In the genomic region with DNA sequence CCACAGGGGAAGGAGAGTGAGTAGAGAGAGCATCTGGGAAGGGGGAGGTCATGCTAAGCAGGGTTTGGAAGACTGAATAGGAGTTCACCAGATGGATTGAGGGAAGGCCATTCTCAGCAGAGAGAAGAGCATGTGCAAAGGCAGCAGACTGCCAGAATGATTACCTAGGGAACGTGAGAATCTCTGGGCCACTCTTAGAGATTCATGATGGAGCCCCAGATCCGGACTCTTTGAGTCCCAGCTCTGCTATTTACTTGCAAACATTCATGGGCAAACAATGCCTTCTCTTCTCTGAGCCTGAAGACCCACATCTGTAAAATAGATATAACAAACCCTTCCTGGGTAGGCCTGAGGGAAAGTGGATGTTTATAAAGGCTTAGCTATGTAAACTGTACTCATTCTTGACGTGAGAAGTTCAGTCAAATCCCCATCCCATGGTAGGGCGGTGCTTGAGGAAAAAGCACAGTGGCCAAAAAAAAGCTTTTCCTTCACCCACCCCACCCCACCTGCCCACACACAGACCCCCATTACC, we compare ENCODE assay signal across 15 cellular contexts. TPM values are rescaled to one million over a fixed set of nuclear protein-coding genes. Genes with fewer than 3 reads are reported as not detected.
A peak's percentile ranks its signal among the peaks of the same experiment; 100 is the strongest.
DNase-seq lines count a peak whose midpoint lies in the region; ATAC-seq and TF ChIP-seq lines count a peak whose summit lies in the region.
"Had no signal": no experiment of that assay in that cellular context is flagged by ENCODE, and none has a peak within 500 bp of the region (broad histone marks: within the 10 kb centered on the region; RNA-seq: fewer than 3 reads in every experiment).

No MANE protein-coding gene starts in this region.

- peaks cover 59% of the 10 kb centered on the region for H3K4me1 Mint-ChIP-seq in osteocyte (ENCODE audit: unreplicated experiment)

- H3K79me2 ChIP-seq in Karpas-422 (ENCODE audit: low read length): peaks cover 21% of the 10 kb centered on the region

- peaks cover 5% of the 10 kb centered on the region for H3K36me3 Mint-ChIP-seq in osteocyte (ENCODE audit: unreplicated experiment)

- H2AFZ ChIP-seq in Karpas-422 (ENCODE audit: low read length): no peak overlapping the region

- no peak overlapping the region for H3K4me3 Mint-ChIP-seq in osteocyte (ENCODE audit: unreplicated experiment)

- H3K27ac ChIP-seq in BLaER1 (no peak overlapping the region), Karpas-422 (ENCODE audit: low read length) (no peak overlapping the region), cingulate gyrus (ENCODE audit: low read depth, low read length) (peak overlapping the region; percentile 7)
- H3K27ac ChIP-seq: HL-60 had no signal

- H3K9me2 ChIP-seq in Karpas-422 (replicated peaks; ENCODE audit: insufficient read depth, low read length): no peaks in the 10 kb centered on the region

- H3K9me3 ChIP-seq in BLaER1: no peaks in the 10 kb centered on the region
- H3K9me3 ChIP-seq in Karpas-422 (ENCODE audit: low read length): no peaks in the 10 kb centered on the region

- peak overlapping the region; percentile 91 for H3K27ac Mint-ChIP-seq in osteocyte (ENCODE audit: unreplicated experiment)

- ATAC-seq in HG03439 (IDR thresholded peaks at IDR 0.05; ENCODE audit: unreplicated experiment): no peak

- H3K27me3 Mint-ChIP-seq in osteocyte (ENCODE audit: unreplicated experiment): no peaks in the 10 kb centered on the region

- peak overlapping the region; percentile 98 for H3K4me2 ChIP-seq in BLaER1
- H3K4me2 ChIP-seq in Karpas-422 (ENCODE audit: low read depth, low read length, poor library complexity, severe bottlenecking): no peak overlapping the region

- no peaks in the 10 kb centered on the region for H3K27me3 ChIP-seq in BLaER1
- no peaks in the 10 kb centered on the region for H3K27me3 ChIP-seq in Karpas-422 (ENCODE audit: low read length)

- no peaks in the 10 kb centered on the region for H3K36me3 ChIP-seq in BLaER1
- H3K36me3 ChIP-seq in Karpas-422 (ENCODE audit: insufficient read depth, low read length): peaks cover 9% of the 10 kb centered on the region; the same call in 1 of the 2 replicates

- H3K4me1 ChIP-seq in BLaER1 (peaks cover 34% of the 10 kb centered on the region), Karpas-422 (ENCODE audit: low read length) (peaks cover 39% of the 10 kb centered on the region)

- DNase-seq in Karpas-422: peak; percentile 39
- no peak for DNase-seq in osteocyte (ENCODE audit: extremely low spot score, unreplicated experiment)
- no peak for DNase-seq in effector CD4-positive, alpha-beta T cell
- DNase-seq in GF-D8 (lab: John Stamatoyannopoulos, UW): no peak
- no peak for DNase-seq in amniotic stem cell (lab: John Stamatoyannopoulos, UW)
- DNase-seq: activated CD4-positive, alpha-beta T cell treated with anti-CD3 and anti-CD28 coated beads, Interleukin-2, amount 50 U/mL, for 48 hours; activated effector memory CD4-positive, alpha-beta T cell treated with Interleukin-2 at 50 U/mL for 16 hours; erythroblast; mammary epithelial cell; NCI-H226 had no signal

- no peak overlapping the region for H3K4me3 ChIP-seq in BLaER1
- H3K4me3 ChIP-seq in Karpas-422 (ENCODE audit: low read length): no peak overlapping the region

- no peaks in the 10 kb centered on the region for H3K9me3 Mint-ChIP-seq in osteocyte (ENCODE audit: unreplicated experiment)
- H3K9me3 Mint-ChIP-seq: T-helper 1 cell treated with Interleukin-12 subunit alpha and Interleukin-12 subunit beta and Interleukin-4 antibody, amounts not matched to agents 30 μg/mL and 1 μg/mL, for 36 hours had no signal

- H4K20me1 ChIP-seq in BLaER1: peaks cover 20% of the 10 kb centered on the region
- H4K20me1 ChIP-seq in Karpas-422 (ENCODE audit: insufficient read depth, low read depth, low read length): peaks cover 13% of the 10 kb centered on the region

- no peak overlapping the region for H3K9ac ChIP-seq in BLaER1
- H3K9ac ChIP-seq in Karpas-422 (ENCODE audit: low read length): no peak overlapping the region

- TF ChIP-seq CTCF in osteocyte (IDR thresholded peaks at IDR 0.05): no peak

RNA-seq across cellular contexts. Expression of a gene that starts 3.0 kb away (rescaled TPM):
- total RNA-seq in Karpas-422 (2014; rRNA removed; shearing (Covaris generic); ENCODE audit: low replicate concordance): 72.2 and 83.8 TPM in 2 replicates
- 200 and 236 TPM in 2 replicates for total RNA-seq in osteocyte
